Comparison of ENCODE assay signal across 8 cellular contexts in the genomic region with DNA sequence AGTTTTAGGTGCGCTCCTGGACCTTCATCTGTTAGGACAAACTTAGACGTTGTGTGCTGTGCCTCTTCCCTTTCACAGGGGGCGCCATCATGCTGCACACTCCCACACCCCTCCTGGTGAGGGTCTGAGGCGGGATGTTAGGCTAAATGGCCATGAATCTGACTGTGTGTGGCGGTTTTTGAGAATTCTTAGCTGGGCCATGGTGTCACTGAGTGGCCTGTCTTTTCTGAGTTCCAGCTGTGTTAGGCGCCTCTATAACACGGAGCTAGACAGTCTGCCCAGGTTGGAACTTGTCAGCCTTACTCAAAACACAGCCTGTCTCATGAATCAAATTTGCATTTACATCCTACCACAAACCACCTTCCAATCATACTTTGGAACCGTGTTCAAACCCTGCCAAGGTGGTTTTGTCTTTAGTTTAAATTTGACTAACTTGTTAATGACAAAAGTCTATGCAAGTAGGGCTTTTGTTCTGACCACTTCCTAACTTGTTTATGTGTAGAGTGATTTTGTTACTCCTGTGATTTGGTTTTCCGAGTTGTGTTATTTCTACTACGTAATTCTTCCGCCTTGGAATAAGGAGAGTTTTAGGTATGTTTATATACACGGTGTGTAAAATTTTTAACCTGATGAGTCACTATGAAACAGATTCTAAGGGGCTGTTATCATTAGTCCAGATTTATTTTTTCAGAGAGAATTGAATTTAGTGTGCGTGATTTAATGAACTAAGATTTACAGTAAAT. TPM values are rescaled to one million over a fixed set of nuclear protein-coding genes. Genes with fewer than 3 reads are reported as not detected.
DNase-seq lines count a peak whose midpoint lies in the region; ATAC-seq and TF ChIP-seq lines count a peak whose summit lies in the region.

No MANE protein-coding gene starts in this region.

- no peaks in the 10 kb centered on the region for H3K9me3 ChIP-seq in right lobe of liver

- no peaks in the 10 kb centered on the region for H3K27me3 ChIP-seq in right lobe of liver

- WGBS in right lobe of liver (ENCODE audit: insufficient coverage, low coverage, low lambda C conversion rate, missing lambda C conversion rate), result 51% methylated on average over 8 of the region's 13 CpGs

- peaks cover 7% of the 10 kb centered on the region for H3K36me3 Mint-ChIP-seq in activated naive CD8-positive, alpha-beta T cell treated with anti-CD3 and anti-CD28 coated beads, Interleukin-2, amount 50 U/mL, for 24 hours (ENCODE audit: low read depth)

- H3K27ac ChIP-seq in right lobe of liver, result peak overlapping the region in 2 of 3 donors; percentile 24 to 72

- H3K27me3 Mint-ChIP-seq in activated naive CD8-positive, alpha-beta T cell treated with anti-CD3 and anti-CD28 coated beads, Interleukin-2, amount 50 U/mL, for 24 hours, result no peaks in the 10 kb centered on the region

- no peaks in the 10 kb centered on the region for H3K9me3 Mint-ChIP-seq in activated naive CD8-positive, alpha-beta T cell treated with anti-CD3 and anti-CD28 coated beads, Interleukin-2, amount 50 U/mL, for 24 hours

- H3K27ac Mint-ChIP-seq in activated naive CD8-positive, alpha-beta T cell treated with anti-CD3 and anti-CD28 coated beads, Interleukin-2, amount 50 U/mL, for 24 hours, result peak overlapping the region; percentile 42

- no peak overlapping the region for H3K4me3 ChIP-seq in right lobe of liver

- intact Hi-C loops in right lobe of liver (cut with DNase I), result no loop called here

- H3K36me3 ChIP-seq in right lobe of liver, result peaks cover 0 to 9% (median 5%) of the 10 kb centered on the region in 4 donors

- peak in 3 of 4 donors; percentile 21 to 46 (median 23) for TF ChIP-seq CTCF in right lobe of liver (IDR thresholded peaks at IDR 0.05)

- peak; percentile 88 for ATAC-seq in HG02588 (IDR thresholded peaks at IDR 0.05; ENCODE audit: unreplicated experiment)
- peak; percentile 90 for ATAC-seq in activated naive CD8-positive, alpha-beta T cell treated with anti-CD3 and anti-CD28 coated beads, Interleukin-2, amount 50 U/mL, for 24 hours
- ATAC-seq in right lobe of liver, result peak in 3 of 4 donors; percentile 1 to 10 (median 1)

- H3K4me3 Mint-ChIP-seq in activated naive CD8-positive, alpha-beta T cell treated with anti-CD3 and anti-CD28 coated beads, Interleukin-2, amount 50 U/mL, for 24 hours, result peak overlapping the region; percentile 45

- no peak for TF ChIP-seq POLR2A in right lobe of liver (IDR thresholded peaks at IDR 0.05)

- H3K4me1 Mint-ChIP-seq in activated naive CD8-positive, alpha-beta T cell treated with anti-CD3 and anti-CD28 coated beads, Interleukin-2, amount 50 U/mL, for 24 hours, result peaks cover 64% of the 10 kb centered on the region

- DNase-seq in activated T-cell treated with anti-CD3 and anti-CD28 coated beads for 24 hours (ENCODE audit: low read depth) (peak; percentile 48), activated T-cell treated with anti-CD3 and anti-CD28 coated beads for 4 hours (no peak), NCI-H526 (lab: John Stamatoyannopoulos, UW) (peak; percentile 65 to 73), right lobe of liver (peak in 1 of 3 donors; percentile 48), amniotic stem cell (lab: John Stamatoyannopoulos, UW) (no peak), NCI-H1105 treated with DMSO at 0.1 percent for 48 hours (lab: John Stamatoyannopoulos, UW) (no peak)
- peak; percentile 40 for DNase-seq in activated naive CD8-positive, alpha-beta T cell treated with anti-CD3 and anti-CD28 coated beads, Interleukin-2, amount 50 U/mL, for 24 hours

- H3K4me1 ChIP-seq in right lobe of liver, result peaks cover 2 to 87% (median 36%) of the 10 kb centered on the region in 4 donors

RNA-seq across cellular contexts. Expression of gene ACVR1B, which starts 19.6 kb away (rescaled TPM):
- 10 to 100 TPM; 14.1 to 28.0 (median 25.0) TPM for total RNA-seq in right lobe of liver

RNA-seq across cellular contexts. Expression of gene TAMALIN, which starts 35.7 kb away (rescaled TPM):
- 1 to 10 TPM; 2.9 to 6.5 (median 3.9) TPM for total RNA-seq in right lobe of liver

Comparison
In these comparisons a context has a peak if more than half of its experiments do, and no peak if none do; other contexts are left out.
1. DNase-seq: peak in activated T-cell treated with anti-CD3 and anti-CD28 coated beads for 24 hours (single experiment), NCI-H526 (2 of 2) and activated naive CD8-positive, alpha-beta T cell treated with anti-CD3 and anti-CD28 coated beads, Interleukin-2, amount 50 U/mL, for 24 hours (single experiment); none in activated T-cell treated with anti-CD3 and anti-CD28 coated beads for 4 hours (single experiment), amniotic stem cell (single experiment) and NCI-H1105 treated with DMSO at 0.1 percent for 48 hours (single experiment).
2. ATAC-seq: peak in every context shown above with its lines; median percentile 90 in activated naive CD8-positive, alpha-beta T cell treated with anti-CD3 and anti-CD28 coated beads, Interleukin-2, amount 50 U/mL, for 24 hours; 88 in HG02588; 1 in right lobe of liver.